In genomic region chr14:91406451-91406850, GRCh38 we compare ENCODE assay signal across 15 cellular contexts. TPM values are rescaled to one million over a fixed set of nuclear protein-coding genes. Genes with fewer than 3 reads are reported as not detected.
DNase-seq lines count a peak whose midpoint lies in the region; ATAC-seq, FAIRE-seq and TF ChIP-seq lines count a peak whose summit lies in the region.
"Had no signal": no experiment of that assay in that cellular context is flagged by ENCODE, and none has a peak within 500 bp of the region (broad histone marks: within the 10 kb centered on the region; RNA-seq: fewer than 3 reads in every experiment).

No MANE protein-coding gene starts in this region.

- ATAC-seq in HG02840 (IDR thresholded peaks at IDR 0.05; ENCODE audit: low FRiP score, unreplicated experiment): no peak
- ATAC-seq: left lung had no signal

- no peaks in the 10 kb centered on the region for H3K9me3 Mint-ChIP-seq in activated naive CD4-positive, alpha-beta T cell treated with anti-CD3 and anti-CD28 coated beads, Interleukin-2, amount 50 U/mL, for 24 hours

- H3K9ac ChIP-seq in SU-DHL-6 (ENCODE audit: low read length): no peak overlapping the region
- no peak overlapping the region for H3K9ac ChIP-seq in kidney (ENCODE audit: low read length in 2 of 2)
- H3K9ac ChIP-seq: GM23248 had no signal

- no peak for FAIRE-seq in kidney (lab: Jason Lieb, UNC)

- no peaks in the 10 kb centered on the region for H3K27me3 Mint-ChIP-seq in activated naive CD4-positive, alpha-beta T cell treated with anti-CD3 and anti-CD28 coated beads, Interleukin-2, amount 50 U/mL, for 24 hours

- H2AFZ ChIP-seq in SU-DHL-6 (ENCODE audit: low read depth, low read length, severe bottlenecking): no peak overlapping the region
- H2AFZ ChIP-seq: GM23248 had no signal

- no peaks in the 10 kb centered on the region for H3K9me2 ChIP-seq in SU-DHL-6 (replicated peaks; ENCODE audit: insufficient read depth, low read length)

- TF ChIP-seq CTCF in SU-DHL-6 (IDR thresholded peaks at IDR 0.05; ENCODE audit: insufficient read depth, low read length, poor library complexity, severe bottlenecking): no peak
- no peak for TF ChIP-seq CTCF in kidney (IDR thresholded peaks at IDR 0.05; ENCODE audit: borderline replicate concordance, extremely low read depth, insufficient read depth)

- peaks cover 26% of the 10 kb centered on the region; the same call in 1 of the 2 replicates for H4K20me1 ChIP-seq in SU-DHL-6 (ENCODE audit: low read depth, low read length)

- peaks cover 90% of the 10 kb centered on the region for H3K4me1 ChIP-seq in effector memory CD4-positive, alpha-beta T cell (ENCODE audit: control insufficient read depth, insufficient read depth, low read length, poor library complexity, severe bottlenecking)
- peaks cover 59% of the 10 kb centered on the region for H3K4me1 ChIP-seq in thymus (ENCODE audit: control insufficient read depth, insufficient read depth, low read length)
- H3K4me1 ChIP-seq in kidney (ENCODE audit: control insufficient read depth in 1 of 2, insufficient read depth in 1 of 2, low read depth in 1 of 2, low read length in 2 of 2): peaks cover 0 to 16% of the 10 kb centered on the region in 2 donors
- H3K4me1 ChIP-seq: psoas muscle had no signal

- no peak overlapping the region for H3K27ac ChIP-seq in SU-DHL-6 (ENCODE audit: low read depth, low read length)
- peak overlapping the region; percentile 86 for H3K27ac ChIP-seq in effector memory CD4-positive, alpha-beta T cell (ENCODE audit: insufficient read depth, low read length, poor library complexity, severe bottlenecking)
- H3K27ac ChIP-seq in thymus (ENCODE audit: low read depth): peak overlapping the region; percentile 43
- no peak overlapping the region for H3K27ac ChIP-seq in kidney (ENCODE audit: low read depth in 2 of 2, low read length in 2 of 2)
- H3K27ac ChIP-seq: cardiac muscle cell, GM23248, psoas muscle had no signal

- H3K4me1 Mint-ChIP-seq in activated naive CD4-positive, alpha-beta T cell treated with anti-CD3 and anti-CD28 coated beads, Interleukin-2, amount 50 U/mL, for 24 hours: peaks cover 95% of the 10 kb centered on the region

- H3K4me3 ChIP-seq in SU-DHL-6 (ENCODE audit: insufficient read depth, low read length, poor library complexity, severe bottlenecking) (no peak overlapping the region), thymus (ENCODE audit: low read length) (no peak overlapping the region), kidney (ENCODE audit: low read length in 2 of 2) (no peak overlapping the region)
- H3K4me3 ChIP-seq in effector memory CD4-positive, alpha-beta T cell (ENCODE audit: insufficient read depth, low read depth, low read length, poor library complexity, severe bottlenecking): no peak overlapping the region
- H3K4me3 ChIP-seq: cardiac muscle cell, GM23248, left lung, psoas muscle had no signal

- H3K4me2 ChIP-seq in SU-DHL-6 (ENCODE audit: low read depth, low read length, poor library complexity, severe bottlenecking): peak overlapping the region; percentile 15

- peak overlapping the region; percentile 58 for H3K4me3 Mint-ChIP-seq in activated naive CD4-positive, alpha-beta T cell treated with anti-CD3 and anti-CD28 coated beads, Interleukin-2, amount 50 U/mL, for 24 hours

- H3K36me3 Mint-ChIP-seq in activated naive CD4-positive, alpha-beta T cell treated with anti-CD3 and anti-CD28 coated beads, Interleukin-2, amount 50 U/mL, for 24 hours: peaks cover 9% of the 10 kb centered on the region

- H3K9me3 ChIP-seq in SU-DHL-6 (ENCODE audit: insufficient read depth, low read length): no peaks in the 10 kb centered on the region
- no peaks in the 10 kb centered on the region for H3K9me3 ChIP-seq in effector memory CD4-positive, alpha-beta T cell (ENCODE audit: control insufficient read depth, low read length)
- no peaks in the 10 kb centered on the region for H3K9me3 ChIP-seq in thymus (ENCODE audit: control insufficient read depth)
- H3K9me3 ChIP-seq in kidney (ENCODE audit: control insufficient read depth in 1 of 2, low read length in 2 of 2): no peaks in the 10 kb centered on the region
- H3K9me3 ChIP-seq: left lung, psoas muscle had no signal

- H3K36me3 ChIP-seq in SU-DHL-6 (ENCODE audit: low read length) (peaks cover 8% of the 10 kb centered on the region), thymus (ENCODE audit: control insufficient read depth, insufficient read depth) (peaks cover 21% of the 10 kb centered on the region), kidney (ENCODE audit: control insufficient read depth in 1 of 2, insufficient read depth in 2 of 2, low read length in 2 of 2) (peaks cover 0 to 5% of the 10 kb centered on the region in 2 donors)
- H3K36me3 ChIP-seq in effector memory CD4-positive, alpha-beta T cell (ENCODE audit: control insufficient read depth, insufficient read depth, low read length): peaks cover 30% of the 10 kb centered on the region
- H3K36me3 ChIP-seq: cardiac muscle cell had no signal

- WGBS in thymus: 97% methylated on average over 8 of the region's 8 CpGs

- peak overlapping the region; percentile 95 for H3K27ac Mint-ChIP-seq in activated naive CD4-positive, alpha-beta T cell treated with anti-CD3 and anti-CD28 coated beads, Interleukin-2, amount 50 U/mL, for 24 hours

- peaks cover 27% of the 10 kb centered on the region for H3F3A ChIP-seq in SU-DHL-6 (ENCODE audit: insufficient read depth)

- intact Hi-C loops in kidney (cut with DNase I): no loop called here

- H3K79me2 ChIP-seq in SU-DHL-6 (ENCODE audit: insufficient read depth, low read length): peaks cover 100% of the 10 kb centered on the region

- no peak for DNase-seq in activated naive CD4-positive, alpha-beta T cell treated with anti-CD3 and anti-CD28 coated beads, Interleukin-2, amount 50 U/mL, for 16 hours
- no peak for DNase-seq in effector memory CD4-positive, alpha-beta T cell
- DNase-seq in kidney (no peak), NCI-H1048 (lab: John Stamatoyannopoulos, UW) (no peak)
- DNase-seq: DMS79, GM23248, left lung, NCI-H1694, psoas muscle, SIG-M5 had no signal

- no peaks in the 10 kb centered on the region for H3K27me3 ChIP-seq in SU-DHL-6 (ENCODE audit: low read length)
- H3K27me3 ChIP-seq in effector memory CD4-positive, alpha-beta T cell (replicated peaks; ENCODE audit: control insufficient read depth, insufficient read depth, low read length, poor library complexity, severe bottlenecking): no peaks in the 10 kb centered on the region
- no peaks in the 10 kb centered on the region for H3K27me3 ChIP-seq in thymus (ENCODE audit: control insufficient read depth, insufficient read depth)
- H3K27me3 ChIP-seq: left lung had no signal

RNA-seq across cellular contexts. Expression of gene CCDC88C, which starts 11.2 kb away (rescaled TPM):
- polyA plus RNA-seq in thymus: 47.4 TPM
- 32.8 TPM for total RNA-seq in kidney
- 6.6 TPM for polyA plus RNA-seq in kidney (ENCODE audit: insufficient read depth, low read depth, low replicate concordance)
- total RNA-seq: GM23248 had no signal
- polyA plus RNA-seq: GM23248 had no signal

Comparison
In these comparisons a context has a peak if more than half of its experiments do, and no peak if none do; other contexts are left out.
1. H3K27ac ChIP-seq: peak in effector memory CD4-positive, alpha-beta T cell (single experiment) and thymus (single experiment); none in SU-DHL-6 (single experiment) and kidney (0 of 2).